Comparison of ENCODE assay signal across 11 cellular contexts in genomic region chr16:4386452-4386813, GRCh38. TPM values are rescaled to one million over a fixed set of nuclear protein-coding genes. Genes with fewer than 3 reads are reported as not detected.
DNase-seq lines count a peak whose midpoint lies in the region; ATAC-seq and TF ChIP-seq lines count a peak whose summit lies in the region.
"Had no signal": no experiment of that assay in that cellular context is flagged by ENCODE, and none has a peak within 500 bp of the region (broad histone marks: within the 10 kb centered on the region; RNA-seq: fewer than 3 reads in every experiment).

No MANE protein-coding gene starts in this region.

- POLR2A ChIA-PET in PC-3 (lab: Charles Lee; ENCODE audit: unreplicated experiment): no interaction called here

- no peaks in the 10 kb centered on the region for H3K9me3 Mint-ChIP-seq in activated T-helper 1 cell treated with anti-CD3 and anti-CD28 coated beads, Interleukin-12 subunit alpha, Interleukin-12 subunit beta, Interleukin-2, Interleukin-4 antibody, amounts not matched to agents 30 ng/mL and 10 ng/mL and 1 ng/mL, durations not matched to agents 14 hours and 24 hours and 36 hours

- peak; percentile 65 for DNase-seq in MG63
- DNase-seq in fibroblast of peridontal ligament (ENCODE audit: extremely low read depth): peak; percentile 54
- peak in 1 of 2 donors; percentile 59 for DNase-seq in trophoblast cell
- DNase-seq in activated T-helper 1 cell treated with anti-CD3 and anti-CD28 coated beads, Interleukin-12 subunit alpha, Interleukin-12 subunit beta, Interleukin-2, Interleukin-4 antibody, amounts not matched to agents 30 ng/mL and 10 ng/mL and 1 ng/mL, durations not matched to agents 14 hours and 24 hours and 36 hours (ENCODE audit: low spot score): no peak
- DNase-seq in DMS79 treated with DMSO at 0.1 percent for 48 hours (lab: John Stamatoyannopoulos, UW): no peak
- no peak for DNase-seq in PC-3
- DNase-seq: SHP77 treated with DMSO at 0.1 percent for 48 hours had no signal

- peak overlapping the region; percentile 19 for H3K18ac ChIP-seq in trophoblast cell (ENCODE audit: low read length)

- peak overlapping the region; percentile 75 for H3K27ac ChIP-seq in ACC112 (ENCODE audit: low read depth, low read length)
- H3K27ac ChIP-seq in trophoblast cell (ENCODE audit: low read depth, low read length): no peak overlapping the region
- no peak overlapping the region for H3K27ac ChIP-seq in PC-3 (ENCODE audit: low read length)
- H3K27ac ChIP-seq: right lobe of liver had no signal

- H3K4me2 ChIP-seq in trophoblast cell (ENCODE audit: low read length): no peak overlapping the region
- no peak overlapping the region for H3K4me2 ChIP-seq in PC-3 (ENCODE audit: low read length)

- no peaks in the 10 kb centered on the region for H3K27me3 Mint-ChIP-seq in activated T-helper 1 cell treated with anti-CD3 and anti-CD28 coated beads, Interleukin-12 subunit alpha, Interleukin-12 subunit beta, Interleukin-2, Interleukin-4 antibody, amounts not matched to agents 30 ng/mL and 10 ng/mL and 1 ng/mL, durations not matched to agents 14 hours and 24 hours and 36 hours (ENCODE audit: insufficient read depth)

- H3K79me1 ChIP-seq in trophoblast cell (ENCODE audit: low read length): peaks cover 34% of the 10 kb centered on the region

- H3F3A ChIP-seq in PC-3 (ENCODE audit: low read length, unreplicated experiment): no peaks in the 10 kb centered on the region

- CTCF ChIA-PET in PC-3 (lab: Charles Lee): no interaction called here

- no peak overlapping the region for H3K4me3 Mint-ChIP-seq in activated T-helper 1 cell treated with anti-CD3 and anti-CD28 coated beads, Interleukin-12 subunit alpha, Interleukin-12 subunit beta, Interleukin-2, Interleukin-4 antibody, amounts not matched to agents 30 ng/mL and 10 ng/mL and 1 ng/mL, durations not matched to agents 14 hours and 24 hours and 36 hours

- H3K23ac ChIP-seq in trophoblast cell (ENCODE audit: low read length): no peak overlapping the region

- H3K9ac ChIP-seq in trophoblast cell (ENCODE audit: low read length): no peak overlapping the region
- H3K9ac ChIP-seq in PC-3 (ENCODE audit: low read length): no peak overlapping the region
- H3K9ac ChIP-seq: BLaER1 had no signal

- H3K4me3 ChIP-seq in ACC112 (ENCODE audit: low read depth, low read length) (no peak overlapping the region), MG63 (no peak overlapping the region), trophoblast cell (ENCODE audit: low read depth, low read length) (no peak overlapping the region), PC-3 (ENCODE audit: low read length) (no peak overlapping the region)
- H3K4me3 ChIP-seq: BLaER1, right lobe of liver had no signal

- H2AK5ac ChIP-seq in trophoblast cell (ENCODE audit: low read length): peak overlapping the region; percentile 82

- no peak overlapping the region for H3K27ac Mint-ChIP-seq in activated T-helper 1 cell treated with anti-CD3 and anti-CD28 coated beads, Interleukin-12 subunit alpha, Interleukin-12 subunit beta, Interleukin-2, Interleukin-4 antibody, amounts not matched to agents 30 ng/mL and 10 ng/mL and 1 ng/mL, durations not matched to agents 14 hours and 24 hours and 36 hours

- TF ChIP-seq CTCF in PC-3 (conservative IDR thresholded peaks at IDR 0.05; ENCODE audit: low read depth, low read length): no peak

- H2AFZ ChIP-seq in ACC112 (ENCODE audit: low read length, unreplicated experiment) (no peak overlapping the region), trophoblast cell (ENCODE audit: insufficient read depth, low read length, poor library complexity) (no peak overlapping the region), PC-3 (ENCODE audit: low read length) (no peak overlapping the region)

- H3K79me2 ChIP-seq in ACC112 (ENCODE audit: control insufficient read depth, insufficient read depth, low read length, unreplicated experiment): no peaks in the 10 kb centered on the region
- peaks cover 15% of the 10 kb centered on the region for H3K79me2 ChIP-seq in trophoblast cell (ENCODE audit: control insufficient read depth, insufficient read depth, low read length, poor library complexity)
- H3K79me2 ChIP-seq in PC-3 (ENCODE audit: low read length): no peaks in the 10 kb centered on the region

- peak overlapping the region; percentile 78 for H4K8ac ChIP-seq in trophoblast cell (ENCODE audit: low read depth, low read length)

- no peaks in the 10 kb centered on the region for H3K9me3 ChIP-seq in MG63
- H3K9me3 ChIP-seq in trophoblast cell (ENCODE audit: insufficient read depth, low read depth, low read length): peaks cover 4% of the 10 kb centered on the region
- no peaks in the 10 kb centered on the region for H3K9me3 ChIP-seq in PC-3 (ENCODE audit: low read length)
- H3K9me3 ChIP-seq: BLaER1, right lobe of liver had no signal

- peak overlapping the region; percentile 99 for H4K91ac ChIP-seq in trophoblast cell (ENCODE audit: low read depth, low read length)

- no peaks in the 10 kb centered on the region for H4K20me1 ChIP-seq in PC-3 (ENCODE audit: low read length)

- H3K27me3 ChIP-seq in ACC112 (ENCODE audit: insufficient read depth, low read length): no peaks in the 10 kb centered on the region
- H3K27me3 ChIP-seq in MG63: no peaks in the 10 kb centered on the region
- no peaks in the 10 kb centered on the region for H3K27me3 ChIP-seq in trophoblast cell (ENCODE audit: insufficient read depth, low read length)
- H3K27me3 ChIP-seq in PC-3 (ENCODE audit: low read length): no peaks in the 10 kb centered on the region
- H3K27me3 ChIP-seq: BLaER1, right lobe of liver had no signal

- ATAC-seq in PC-3: no peak
- no peak for ATAC-seq in GM21717 (IDR thresholded peaks at IDR 0.05; ENCODE audit: unreplicated experiment)

- peak overlapping the region; percentile 84 for H2BK12ac ChIP-seq in trophoblast cell (ENCODE audit: low read length)

- H3K4me1 ChIP-seq in ACC112 (ENCODE audit: control insufficient read depth, insufficient read depth, low read length, unreplicated experiment) (peaks cover 57% of the 10 kb centered on the region), trophoblast cell (ENCODE audit: control insufficient read depth in 1 of 2, insufficient read depth in 2 of 2, low read length in 2 of 2) (peaks cover 41 to 50% of the 10 kb centered on the region in 2 experiments), PC-3 (ENCODE audit: insufficient read depth, low read length) (no peaks in the 10 kb centered on the region)

- peak overlapping the region; percentile 9 for H3K4ac ChIP-seq in trophoblast cell (ENCODE audit: low read depth, low read length)

- WGBS in trophoblast cell (ENCODE audit: extremely low coverage, insufficient coverage, insufficient read length): no CpG with 5 or more reads among the region's 8 CpGs

- no peak overlapping the region for H4K12ac ChIP-seq in trophoblast cell (ENCODE audit: low read depth, low read length)

- H2BK120ac ChIP-seq in trophoblast cell (ENCODE audit: insufficient read depth, low read length, poor library complexity): peak overlapping the region; percentile 77

- intact Hi-C loops in activated T-helper 1 cell treated with anti-CD3 and anti-CD28 coated beads, Interleukin-12 subunit alpha, Interleukin-12 subunit beta, Interleukin-2, Interleukin-4 antibody, amounts not matched to agents 30 ng/mL and 10 ng/mL and 1 ng/mL, durations not matched to agents 14 hours and 24 hours and 36 hours (cut with micrococcal nuclease): no loop called here
- intact Hi-C loops in PC-3 (cut with micrococcal nuclease): no loop called here

- peak overlapping the region; percentile 89 for H3K14ac ChIP-seq in trophoblast cell (ENCODE audit: low read length)

- peak overlapping the region; percentile 71 for H2BK5ac ChIP-seq in trophoblast cell (ENCODE audit: low read depth, low read length, poor library complexity)

- no TSS peak for BruUV-seq in PC-3 (replicated peaks; lab: Mats Ljungman, UMichigan)

- H3K9me2 ChIP-seq in PC-3 (replicated peaks; ENCODE audit: low read length): no peaks in the 10 kb centered on the region

- H3K36me3 Mint-ChIP-seq in activated T-helper 1 cell treated with anti-CD3 and anti-CD28 coated beads, Interleukin-12 subunit alpha, Interleukin-12 subunit beta, Interleukin-2, Interleukin-4 antibody, amounts not matched to agents 30 ng/mL and 10 ng/mL and 1 ng/mL, durations not matched to agents 14 hours and 24 hours and 36 hours (ENCODE audit: low read depth): peaks cover 10% of the 10 kb centered on the region

- no peaks in the 10 kb centered on the region for H3K4me1 Mint-ChIP-seq in activated T-helper 1 cell treated with anti-CD3 and anti-CD28 coated beads, Interleukin-12 subunit alpha, Interleukin-12 subunit beta, Interleukin-2, Interleukin-4 antibody, amounts not matched to agents 30 ng/mL and 10 ng/mL and 1 ng/mL, durations not matched to agents 14 hours and 24 hours and 36 hours (ENCODE audit: low read depth)

- peaks cover 16% of the 10 kb centered on the region; the same call in 1 of the 2 replicates for H3K36me3 ChIP-seq in ACC112 (ENCODE audit: insufficient read depth, low read length)
- H3K36me3 ChIP-seq in MG63: peaks cover 48% of the 10 kb centered on the region
- H3K36me3 ChIP-seq in trophoblast cell (ENCODE audit: control insufficient read depth in 1 of 2, insufficient read depth in 2 of 2, low read length in 2 of 2): peaks cover 27% of the 10 kb centered on the region in 2 experiments
- no peaks in the 10 kb centered on the region for H3K36me3 ChIP-seq in PC-3 (ENCODE audit: low read depth, low read length)

RNA-seq across cellular contexts. Expression of gene VASN, which starts 14.8 kb away (rescaled TPM):
- total RNA-seq in MG63 (2014; rRNA removed; shearing (Covaris generic); ENCODE audit: low replicate concordance): 55.7 and 68.7 TPM in 2 replicates
- 17.6 and 18.2 TPM in 2 replicates for polyA plus RNA-seq in trophoblast cell (2013)
- total RNA-seq in activated T-helper 1 cell treated with anti-CD3 and anti-CD28 coated beads, Interleukin-12 subunit alpha, Interleukin-12 subunit beta, Interleukin-2, Interleukin-4 antibody, amounts not matched to agents 30 ng/mL and 10 ng/mL and 1 ng/mL, durations not matched to agents 14 hours and 24 hours and 36 hours: 0.18 TPM in 1 of 2 replicates, not detected in the other
- 12.2 and 13.6 TPM in 2 replicates for total RNA-seq in PC-3 (2014; rRNA removed)

RNA-seq across cellular contexts. Expression of gene CORO7, which starts 30.0 kb away (rescaled TPM):
- 7.5 and 9.2 TPM in 2 replicates for total RNA-seq in MG63 (2014; rRNA removed; shearing (Covaris generic); ENCODE audit: low replicate concordance)
- 18.8 and 18.9 TPM in 2 replicates for polyA plus RNA-seq in trophoblast cell (2013)
- total RNA-seq in activated T-helper 1 cell treated with anti-CD3 and anti-CD28 coated beads, Interleukin-12 subunit alpha, Interleukin-12 subunit beta, Interleukin-2, Interleukin-4 antibody, amounts not matched to agents 30 ng/mL and 10 ng/mL and 1 ng/mL, durations not matched to agents 14 hours and 24 hours and 36 hours: 87.9 and 90.8 TPM in 2 replicates
- 14.1 and 14.3 TPM in 2 replicates for total RNA-seq in PC-3 (2014; rRNA removed)

RNA-seq across cellular contexts. Expression of gene PAM16, which starts 35.3 kb away (rescaled TPM):
- 84.1 and 105 TPM in 2 replicates for total RNA-seq in MG63 (2014; rRNA removed; shearing (Covaris generic); ENCODE audit: low replicate concordance)
- polyA plus RNA-seq in trophoblast cell (2013): 40.6 and 45.5 TPM in 2 replicates
- 91.5 and 106 TPM in 2 replicates for total RNA-seq in activated T-helper 1 cell treated with anti-CD3 and anti-CD28 coated beads, Interleukin-12 subunit alpha, Interleukin-12 subunit beta, Interleukin-2, Interleukin-4 antibody, amounts not matched to agents 30 ng/mL and 10 ng/mL and 1 ng/mL, durations not matched to agents 14 hours and 24 hours and 36 hours
- 91.2 and 95.5 TPM in 2 replicates for total RNA-seq in PC-3 (2014; rRNA removed)

RNA-seq across cellular contexts. Expression of gene DNAJA3, which starts 39.2 kb away (rescaled TPM):
- total RNA-seq in MG63 (2014; rRNA removed; shearing (Covaris generic); ENCODE audit: low replicate concordance): 125 and 127 TPM in 2 replicates
- 32.8 and 34.3 TPM in 2 replicates for polyA plus RNA-seq in trophoblast cell (2013)
- 103 and 107 TPM in 2 replicates for total RNA-seq in activated T-helper 1 cell treated with anti-CD3 and anti-CD28 coated beads, Interleukin-12 subunit alpha, Interleukin-12 subunit beta, Interleukin-2, Interleukin-4 antibody, amounts not matched to agents 30 ng/mL and 10 ng/mL and 1 ng/mL, durations not matched to agents 14 hours and 24 hours and 36 hours
- 123 and 158 TPM in 2 replicates for total RNA-seq in PC-3 (2014; rRNA removed)

Comparison
In these comparisons a context has a peak if more than half of its experiments do, and no peak if none do; other contexts are left out.
1. DNase-seq: peak in MG63 (single experiment) and fibroblast of peridontal ligament (single experiment); none in activated T-helper 1 cell treated with anti-CD3 and anti-CD28 coated beads, Interleukin-12 subunit alpha, Interleukin-12 subunit beta, Interleukin-2, Interleukin-4 antibody, amounts not matched to agents 30 ng/mL and 10 ng/mL and 1 ng/mL, durations not matched to agents 14 hours and 24 hours and 36 hours (single experiment), DMS79 treated with DMSO at 0.1 percent for 48 hours (single experiment) and PC-3 (single experiment).
2. RNA of gene VASN, which starts 14.8 kb away (total RNA-seq): 55.7 to 68.7 TPM in MG63 and 12.2 to 13.6 TPM in PC-3; 0.18 TPM in activated T-helper 1 cell treated with anti-CD3 and anti-CD28 coated beads, Interleukin-12 subunit alpha, Interleukin-12 subunit beta, Interleukin-2, Interleukin-4 antibody, amounts not matched to agents 30 ng/mL and 10 ng/mL and 1 ng/mL, durations not matched to agents 14 hours and 24 hours and 36 hours; every median in the first group is over 10 times any median in the second.